In genomic region chr6:90369024-90369519, GRCh38 we compare ENCODE assay signal across 9 cellular contexts.
A peak's percentile ranks its signal among the peaks of the same experiment; 100 is the strongest.
DNase-seq lines count a peak whose midpoint lies in the region; ATAC-seq, FAIRE-seq and TF ChIP-seq lines count a peak whose summit lies in the region.
"Had no signal": no experiment of that assay in that cellular context is flagged by ENCODE, and none has a peak within 500 bp of the region (broad histone marks: within the 10 kb centered on the region; RNA-seq: fewer than 3 reads in every experiment).

No MANE protein-coding gene starts in this region.

- TF ChIP-seq CTCF in K562 (IDR thresholded peaks at IDR 0.05 in 2 of 3, conservative IDR thresholded peaks at IDR 0.05 in 1 of 3; ENCODE audit: insufficient read depth in 2 of 3, low read depth in 1 of 3, low read length in 3 of 3), result no peak

- H3K9ac ChIP-seq in K562 (ENCODE audit: insufficient read depth in 1 of 2, low read depth in 2 of 2, low read length in 2 of 2), result peak overlapping the region in 1 of 2 experiments; percentile 55; a peak in 2 of 4 replicates

- peak in 1 of 2 experiments; percentile 12; a peak in 1 of 4 replicates for TF ChIP-seq RAD21 in K562 (CRISPR knock-in tag; conservative IDR thresholded peaks at IDR 0.05 in 1 of 2, IDR thresholded peaks at IDR 0.05 in 1 of 2)

- ATAC-seq in GM18511 (IDR thresholded peaks at IDR 0.05; ENCODE audit: unreplicated experiment) (peak; percentile 100), HG02840 (IDR thresholded peaks at IDR 0.05; ENCODE audit: low FRiP score, unreplicated experiment) (peak; percentile 100), K562 (peak; percentile 98)
- ATAC-seq in stimulated activated naive CD8-positive, alpha-beta T cell treated with anti-CD3 and anti-CD28 coated beads, Interleukin-15, Interleukin-2, amounts not matched to agents 100 U/mL and 50 U/mL, for 24 hours, result peak; percentile 83

- no peaks in the 10 kb centered on the region for H3K9me3 ChIP-seq in K562 (replicated peaks; ENCODE audit: control insufficient read depth, insufficient read depth, low read depth, low read length)

- H3K36me3 ChIP-seq in ACC112 (ENCODE audit: insufficient read depth, low read length) (no peaks in the 10 kb centered on the region), K562 (ENCODE audit: control insufficient read depth, insufficient read depth, low read length) (no peaks in the 10 kb centered on the region)

- H3K4me3 ChIP-seq in ACC112 (ENCODE audit: low read depth, low read length), result peak overlapping the region; percentile 56
- H3K4me3 ChIP-seq in K562, result no peak overlapping the region

- DNase-seq in NCI-H226 (peak; percentile 99), K562 (ENCODE audit: extremely low read depth in 1 of 4, low spot score in 3 of 4) (peak; percentile 76 to 93 (median 82)), NCI-H2107 (lab: John Stamatoyannopoulos, UW) (no peak)
- DNase-seq in stimulated activated naive CD8-positive, alpha-beta T cell treated with anti-CD3 and anti-CD28 coated beads, Interleukin-15, Interleukin-2, amounts not matched to agents 100 U/mL and 50 U/mL, for 24 hours, result no peak

- CTCF ChIA-PET in K562 (lab: Yijun Ruan, JAX; ENCODE audit: low intra/inter-chr PET ratio), result interaction anchor here (0.7 kb wide), 1 partner anchor 255 kb away, joined by 5 read pairs; no protein-coding TSS in a partner anchor

- TF ChIP-seq EP300 in K562 (IDR thresholded peaks at IDR 0.05; ENCODE audit: low read length), result peak; percentile 83

- no peak for TF ChIP-seq POLR2A in K562 (conservative IDR thresholded peaks at IDR 0.05)

- H4K20me1 ChIP-seq in K562 (replicated peaks; ENCODE audit: control insufficient read depth, insufficient read depth, low read length), result no peaks in the 10 kb centered on the region

- H3K4me2 ChIP-seq in K562 (ENCODE audit: insufficient read depth, low read length), result peak overlapping the region; percentile 67

- H3K4me1 ChIP-seq in ACC112 (ENCODE audit: control insufficient read depth, insufficient read depth, low read length, unreplicated experiment), result peaks cover 27% of the 10 kb centered on the region
- H3K4me1 ChIP-seq in K562 (replicated peaks in 1 of 2; ENCODE audit: control insufficient read depth in 2 of 2, insufficient read depth in 2 of 2, low read length in 2 of 2), result peaks cover 7 to 23% of the 10 kb centered on the region in 2 experiments; a peak in 4 of 5 replicates

- H3K9me1 ChIP-seq in K562 (ENCODE audit: control insufficient read depth, insufficient read depth, low read length), result no peaks in the 10 kb centered on the region

- FAIRE-seq in K562 (lab: Jason Lieb, UNC) (peak; percentile 99), islet of Langerhans (lab: Jason Lieb, UNC) (peak; percentile 83)

- in situ Hi-C loops in K562 (cut with MboI), result no loop called here

- POLR2A ChIA-PET in K562 (lab: Yijun Ruan, JAX), result no interaction called here

- intact Hi-C loops in K562 (cut with micrococcal nuclease), result no loop called here

- H3K27ac ChIP-seq in ACC112 (ENCODE audit: low read depth, low read length), result peak overlapping the region; percentile 95
- H3K27ac ChIP-seq in K562 (ENCODE audit: extremely low read depth, low read depth, low read length), result peak overlapping the region; percentile 77
- H3K27ac ChIP-seq: HL-60 had no signal

- peak overlapping the region; percentile 35 for H2AFZ ChIP-seq in ACC112 (ENCODE audit: low read length, unreplicated experiment)
- H2AFZ ChIP-seq in K562 (ENCODE audit: low read depth, low read length), result peak overlapping the region; percentile 83; the same call in 1 of the 2 replicates

- H3K27me3 ChIP-seq in ACC112 (ENCODE audit: insufficient read depth, low read length), result no peaks in the 10 kb centered on the region
- no peaks in the 10 kb centered on the region for H3K27me3 ChIP-seq in K562 (ENCODE audit: control insufficient read depth in 2 of 2, insufficient read depth in 2 of 2, low read length in 2 of 2)

- H3K79me2 ChIP-seq in ACC112 (ENCODE audit: control insufficient read depth, insufficient read depth, low read length, unreplicated experiment) (no peaks in the 10 kb centered on the region), K562 (ENCODE audit: control insufficient read depth, insufficient read depth, low read length) (no peaks in the 10 kb centered on the region)

- BruUV-seq in K562 (replicated peaks; lab: Mats Ljungman, UMichigan), result no TSS peak

- WGBS in K562 (ENCODE audit: insufficient coverage, low coverage, missing lambda C conversion rate), result 1% methylated on average over 9 of the region's 9 CpGs

TF ChIP-seq in K562, 482 proteins besides CTCF, POLR2A, EP300 and RAD21 (continues in another document):
- TF ChIP-seq TEAD1 (CRISPR knock-in tag; IDR thresholded peaks at IDR 0.05) (peak; percentile 100), AFF1 (IDR thresholded peaks at IDR 0.05; ENCODE audit: low read depth in 1 of 2, partially characterized antibody in 2 of 2) (peak in 1 of 2 experiments; percentile 79), ZNF592 (IDR thresholded peaks at IDR 0.05) (peak; percentile 61; the same call in 1 of the 2 replicates), CREB3 (tag; conservative IDR thresholded peaks at IDR 0.05; ENCODE audit: low read depth) (no peak), ESRRA (IDR thresholded peaks at IDR 0.05; ENCODE audit: borderline replicate concordance, low read depth) (peak; percentile 95; the same call in 1 of the 2 replicates), NR2C2 (CRISPR knock-in tag; IDR thresholded peaks at IDR 0.05) (no peak), NR2C2 (tag; IDR thresholded peaks at IDR 0.05) (peak; percentile 27; the same call in 1 of the 2 replicates), HDAC2 (IDR thresholded peaks at IDR 0.05) (peak; percentile 80)

Comparison
In these comparisons a context has a peak if more than half of its experiments do, and no peak if none do; other contexts are left out.
1. DNase-seq: peak in NCI-H226 (single experiment) and K562 (4 of 4); none in stimulated activated naive CD8-positive, alpha-beta T cell treated with anti-CD3 and anti-CD28 coated beads, Interleukin-15, Interleukin-2, amounts not matched to agents 100 U/mL and 50 U/mL, for 24 hours (single experiment) and NCI-H2107 (single experiment).
2. Peak in every context shown above with its lines, with median percentiles within 50 percentile points of each other: ATAC-seq.